ENCODE assay signal across 8 cellular contexts in genomic region chr2:98269274-98269673, GRCh38.
DNase-seq lines count a peak whose midpoint lies in the region; ATAC-seq and TF ChIP-seq lines count a peak whose summit lies in the region.

No MANE protein-coding gene starts in this region.

- H3K79me2 ChIP-seq in mammary epithelial cell (ENCODE audit: insufficient read depth, low read length), result no peaks in the 10 kb centered on the region

- DNase-seq in AG08396 (ENCODE audit: low spot score), result peak; percentile 59
- peak; percentile 13 for DNase-seq in GM12864 (ENCODE audit: low read depth)
- DNase-seq in NCI-H460 (ENCODE audit: extremely low read depth, low read depth), result peak; percentile 63
- DNase-seq in mammary epithelial cell, result peak; percentile 43
- DNase-seq in lung microvascular endothelial cell (ENCODE audit: low read depth in 2 of 2), result peak; percentile 53 to 67
- no peak for DNase-seq in NCI-H187 treated with DMSO at 0.1 percent for 48 hours (lab: John Stamatoyannopoulos, UW)
- no peak for DNase-seq in sciatic nerve (ENCODE audit: low spot score)

- in situ Hi-C loops in mammary epithelial cell (cut with MboI; ENCODE audit: low sequenced_read_pairs in 2 of 2), result no loop called here

- peak overlapping the region; percentile 5 for H2AFZ ChIP-seq in mammary epithelial cell (ENCODE audit: low read depth, low read length)

- no peaks in the 10 kb centered on the region for H3K36me3 ChIP-seq in mammary epithelial cell (ENCODE audit: insufficient read depth, low read length)

- H3K9ac ChIP-seq in mammary epithelial cell (ENCODE audit: insufficient read depth, low read length), result no peak overlapping the region

- H4K20me1 ChIP-seq in mammary epithelial cell (ENCODE audit: insufficient read depth, low read length), result no peaks in the 10 kb centered on the region

- H3K4me3 ChIP-seq in GM12864 (ENCODE audit: low read depth, low read length) (no peak overlapping the region), mammary epithelial cell (replicated peaks in 1 of 3; ENCODE audit: insufficient read depth in 1 of 3, low read depth in 2 of 3, low read length in 3 of 3) (no peak overlapping the region)

- H3K4me2 ChIP-seq in mammary epithelial cell (ENCODE audit: insufficient read depth, low read depth, low read length), result no peak overlapping the region

- H3K9me3 ChIP-seq in mammary epithelial cell (replicated peaks; ENCODE audit: insufficient read depth, low read length), result no peaks in the 10 kb centered on the region

- intact Hi-C loops in mammary epithelial cell (cut with micrococcal nuclease), result loop anchor here (1.0 to 10.0 kb wide), 3 partner anchors 84 to 569 kb away; no protein-coding TSS in a partner anchor
- intact Hi-C loops in sciatic nerve (cut with DNase I), result no loop called here

- H3K4me1 ChIP-seq in mammary epithelial cell (ENCODE audit: insufficient read depth, low read length), result no peaks in the 10 kb centered on the region

- H3K27ac ChIP-seq in mammary epithelial cell (ENCODE audit: insufficient read depth, low read depth, low read length), result no peak overlapping the region

- ATAC-seq in HG03442 (IDR thresholded peaks at IDR 0.05; ENCODE audit: unreplicated experiment), result no peak
- no peak for ATAC-seq in sciatic nerve

- dilution Hi-C loops in mammary epithelial cell (cut with HindIII; ENCODE audit: low sequenced_read_pairs), result no loop called here

- TF ChIP-seq CTCF in GM12864 (IDR thresholded peaks at IDR 0.05; ENCODE audit: low read depth, low read length, missing control alignments), result peak; percentile 76
- TF ChIP-seq CTCF in mammary epithelial cell (conservative IDR thresholded peaks at IDR 0.05 in 1 of 2, IDR thresholded peaks at IDR 0.05 in 1 of 2; ENCODE audit: extremely low read depth in 1 of 2, insufficient read depth in 1 of 2, low read depth in 1 of 2, low read length in 2 of 2), result peak; percentile 78

- CTCF ChIA-PET in mammary epithelial cell (lab: Charles Lee; ENCODE audit: low non-redundant PET), result interaction anchor here (0.5 to 0.6 kb wide), 4 partner anchors 33 to 529 kb away, joined by 3 to 4 read pairs (median 4); no protein-coding TSS in a partner anchor

- no peaks in the 10 kb centered on the region for H3K27me3 ChIP-seq in mammary epithelial cell (ENCODE audit: insufficient read depth, low read length)

- no TSS peak for BruUV-seq in mammary epithelial cell (replicated peaks; lab: Mats Ljungman, UMichigan)

- WGBS in mammary epithelial cell (ENCODE audit: low coverage, missing lambda C conversion rate), result 0% methylated on average over 2 of the region's 2 CpGs

Comparison
In these comparisons a context has a peak if more than half of its experiments do, and no peak if none do; other contexts are left out.
1. DNase-seq: peak in AG08396 (single experiment), GM12864 (single experiment), NCI-H460 (single experiment), mammary epithelial cell (single experiment) and lung microvascular endothelial cell (2 of 2); none in NCI-H187 treated with DMSO at 0.1 percent for 48 hours (single experiment) and sciatic nerve (single experiment).